In genomic region chr13:26698392-26699196, GRCh38 we compare ENCODE assay signal across 8 cellular contexts.
A peak's percentile ranks its signal among the peaks of the same experiment; 100 is the strongest.
DNase-seq lines count a peak whose midpoint lies in the region; ATAC-seq, FAIRE-seq and TF ChIP-seq lines count a peak whose summit lies in the region.

No MANE protein-coding gene starts in this region.

- peak; percentile 56 to 78 for ATAC-seq in activated CD4-positive, CD25-positive, alpha-beta regulatory T cell treated with anti-CD3 and anti-CD28 coated beads, Interleukin-2, amount 50 U/mL, for 24 hours
- no peak for ATAC-seq in GM19395 (IDR thresholded peaks at IDR 0.05; ENCODE audit: unreplicated experiment)

- TF ChIP-seq CTCF in D721Med (IDR thresholded peaks at IDR 0.05; ENCODE audit: insufficient read depth, missing control alignments) (peak; percentile 94), HFF-Myc (IDR thresholded peaks at IDR 0.05; ENCODE audit: low read depth, low read length, missing control alignments) (peak; percentile 91)

- peak; percentile 60 for FAIRE-seq in D721Med (lab: Jason Lieb, UNC)

- DNase-seq in D721Med (ENCODE audit: insufficient read length, low spot score) (peak; percentile 60), HFF-Myc (ENCODE audit: extremely low read depth, low read depth) (peak; percentile 75), NCI-H446 (lab: John Stamatoyannopoulos, UW) (peak; percentile 45 to 85), cerebellar nuclear complex (lab: John Stamatoyannopoulos, UW) (peak; percentile 14 to 61), kidney tubule cell (ENCODE audit: low spot score) (peak; percentile 83)
- peak; percentile 61 for DNase-seq in stimulated activated CD4-positive, alpha-beta T cell treated with anti-CD3 and anti-CD28 coated beads, Interleukin-2, amount 100 ng/mL, for 4 hours (ENCODE audit: low read depth)

- peak overlapping the region; percentile 8; the same call in 1 of the 2 replicates for H3K4me3 ChIP-seq in HFF-Myc (replicated peaks; ENCODE audit: low read depth, low read length)
